ENCODE assay signal across 9 cellular contexts in genomic region chr9:89293014-89293413, GRCh38.
"Had no signal": no experiment of that assay in that cellular context is flagged by ENCODE, and none has a peak within 500 bp of the region (broad histone marks: within the 10 kb centered on the region; RNA-seq: fewer than 3 reads in every experiment).

No MANE protein-coding gene starts in this region.

- H3K4me3 Mint-ChIP-seq: GM23338, HFFc6, IgD-negative memory B cell had no signal

- H3K27me3 Mint-ChIP-seq: IgD-negative memory B cell had no signal

- H3K4me3 ChIP-seq: GM23338, HAP-1 had no signal

- DNase-seq: H7, HFFc6, KG1 had no signal

- H2AFZ ChIP-seq: GM23338 had no signal

- H3K4me1 ChIP-seq: HAP-1 had no signal

- FAIRE-seq: H1, HepG2 had no signal

- H3K27ac Mint-ChIP-seq: GM23338, HFFc6, IgD-negative memory B cell had no signal

- H3K27ac ChIP-seq: HL-60 had no signal

- H3K4me1 Mint-ChIP-seq: IgD-negative memory B cell had no signal

- H3K4me2 ChIP-seq: GM23338 had no signal

- H3K36me3 ChIP-seq: HAP-1 had no signal

- ATAC-seq: GM23338, HepG2 had no signal

- H3K9me3 ChIP-seq: HAP-1 had no signal
